In the genomic region with DNA sequence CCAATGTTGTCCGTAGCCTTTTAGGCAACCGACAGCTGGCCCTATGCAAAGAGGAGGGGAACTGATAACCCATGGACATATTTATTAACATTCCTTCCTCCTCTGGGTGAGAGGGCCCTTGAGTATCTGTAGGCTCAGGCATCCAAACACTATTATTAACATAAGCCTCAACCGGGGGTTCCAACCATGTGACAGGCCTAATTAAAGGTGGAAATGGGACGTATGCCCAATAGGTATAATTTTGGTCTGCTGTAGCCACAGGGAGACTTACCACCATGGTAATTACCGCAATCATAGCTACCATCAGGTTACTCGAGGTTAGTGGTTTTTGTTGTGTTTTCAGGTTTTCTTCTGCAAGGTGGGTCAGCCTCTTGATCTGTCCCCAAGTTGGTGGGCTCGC, we compare ENCODE assay signal across 17 cellular contexts.
"Had no signal": no experiment of that assay in that cellular context is flagged by ENCODE, and none has a peak within 500 bp of the region (broad histone marks: within the 10 kb centered on the region; RNA-seq: fewer than 3 reads in every experiment).

No MANE protein-coding gene starts in this region.

- H3K4me3 ChIP-seq: ascending aorta, gastroesophageal sphincter, heart right ventricle, right atrium auricular region, tibial nerve, uterus had no signal

- H3K4me3 Mint-ChIP-seq: activated CD8-positive, alpha-beta T cell treated with anti-CD3 and anti-CD28 coated beads, Interleukin-2, amount 10 ng/mL, durations not matched to agents 7 days and 5 days; activated naive CD4-positive, alpha-beta T cell treated with anti-CD3 and anti-CD28 coated beads for 36 hours; memory B cell; T-helper 2 cell treated with Interferon-gamma antibody and Interleukin-4, amounts not matched to agents 5 μg/mL and 100 μg/mL, for 36 hours had no signal

- H3K9me3 Mint-ChIP-seq: activated CD4-positive, alpha-beta T cell treated with anti-CD3 and anti-CD28 coated beads, Interleukin-2, amount 10 ng/mL, durations not matched to agents 7 days and 5 days; activated naive CD4-positive, alpha-beta T cell treated with anti-CD3 and anti-CD28 coated beads for 36 hours; activated T-cell treated with anti-CD3 and anti-CD28 coated beads, Interleukin-2, amount 50 U/mL, for 24 hours; memory B cell had no signal

- H3K27ac ChIP-seq: ascending aorta, gastroesophageal sphincter, tibial nerve, uterus had no signal

- H3K27ac Mint-ChIP-seq: activated CD8-positive, alpha-beta T cell treated with anti-CD3 and anti-CD28 coated beads, Interleukin-2, amount 10 ng/mL, durations not matched to agents 7 days and 5 days; activated naive CD4-positive, alpha-beta T cell treated with anti-CD3 and anti-CD28 coated beads for 36 hours; activated T-cell treated with anti-CD3 and anti-CD28 coated beads, Interleukin-2, amount 50 U/mL, for 24 hours; memory B cell; T-helper 2 cell treated with Interferon-gamma antibody and Interleukin-4, amounts not matched to agents 5 μg/mL and 100 μg/mL, for 36 hours had no signal

- ATAC-seq: activated CD8-positive, alpha-beta T cell treated with anti-CD3 and anti-CD28 coated beads, Interleukin-2, amount 10 ng/mL, durations not matched to agents 7 days and 5 days; gastroesophageal sphincter; stimulated activated naive CD8-positive, alpha-beta T cell treated with anti-CD3 and anti-CD28 coated beads, Interleukin-15, Interleukin-2, amounts not matched to agents 100 U/mL and 50 U/mL, for 24 hours had no signal

- H3K9me3 ChIP-seq: ascending aorta, gastroesophageal sphincter, right atrium auricular region, tibial nerve, uterus had no signal

- H3K27me3 Mint-ChIP-seq: activated CD4-positive, alpha-beta T cell treated with anti-CD3 and anti-CD28 coated beads, Interleukin-2, amount 10 ng/mL, durations not matched to agents 7 days and 5 days; activated T-cell treated with anti-CD3 and anti-CD28 coated beads, Interleukin-2, amount 50 U/mL, for 24 hours; memory B cell had no signal

- DNase-seq: activated CD4-positive, alpha-beta T cell treated with anti-CD3 and anti-CD28 coated beads, Interleukin-2, amount 10 ng/mL, durations not matched to agents 7 days and 5 days; activated CD4-positive, CD25-positive, alpha-beta regulatory T cell; activated CD8-positive, alpha-beta T cell treated with anti-CD3 and anti-CD28 coated beads, Interleukin-2, amount 10 ng/mL, durations not matched to agents 7 days and 5 days; activated naive CD4-positive, alpha-beta T cell treated with anti-CD3 and anti-CD28 coated beads for 36 hours; activated T-cell treated with anti-CD3 and anti-CD28 coated beads, Interleukin-2, amount 50 U/mL, for 24 hours; effector CD4-positive, alpha-beta T cell; heart right ventricle; stimulated activated CD4-positive, alpha-beta T cell treated with anti-CD3 and anti-CD28 coated beads, Interleukin-2, amount 100 ng/mL, for 24 hours; stimulated activated naive CD8-positive, alpha-beta T cell treated with anti-CD3 and anti-CD28 coated beads, Interleukin-15, Interleukin-2, amounts not matched to agents 100 U/mL and 50 U/mL, for 24 hours; substantia nigra; uterus had no signal

- H3K27me3 ChIP-seq: ascending aorta, gastroesophageal sphincter, heart right ventricle, right atrium auricular region, tibial nerve, uterus had no signal

- H3K36me3 ChIP-seq: ascending aorta, right atrium auricular region, uterus had no signal
